20 cellular contexts compared by ENCODE assay signal in the genomic region with DNA sequence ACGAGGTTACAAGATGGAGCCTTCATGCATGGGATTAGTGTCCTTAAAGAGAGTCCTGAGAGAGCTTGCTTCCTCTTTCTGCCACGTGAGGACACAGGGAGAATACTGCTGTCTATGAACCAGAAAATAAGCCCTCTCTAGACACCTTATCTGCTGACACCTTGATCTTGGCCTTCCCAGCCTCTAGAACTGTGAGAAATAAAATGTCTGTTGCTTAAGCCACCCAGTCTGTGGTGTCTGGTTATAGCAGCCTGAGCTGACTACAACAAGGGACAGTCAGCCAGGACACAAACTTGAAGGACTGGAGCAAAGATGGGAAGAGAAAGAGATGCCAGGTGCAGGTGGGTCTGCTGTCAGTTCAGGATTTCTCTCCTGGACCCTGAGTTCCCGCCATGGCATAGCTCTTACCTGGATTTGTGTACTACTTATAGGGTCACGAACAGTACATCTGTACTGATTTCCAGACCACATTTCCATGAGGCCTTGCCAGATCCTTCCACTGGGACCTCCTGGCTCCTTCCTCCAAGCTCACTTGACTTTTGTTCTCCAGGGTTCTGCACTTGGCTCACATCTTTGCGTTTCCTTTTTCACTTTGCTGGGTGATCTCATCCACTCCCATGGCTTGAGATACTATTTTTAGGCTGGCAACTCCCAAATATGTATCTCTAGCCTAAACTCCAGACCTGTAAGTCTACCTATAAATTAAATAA. TPM values are rescaled to one million over a fixed set of nuclear protein-coding genes. Genes with fewer than 3 reads are reported as not detected.
DNase-seq lines count a peak whose midpoint lies in the region; ATAC-seq and TF ChIP-seq lines count a peak whose summit lies in the region.
"Had no signal": no experiment of that assay in that cellular context is flagged by ENCODE, and none has a peak within 500 bp of the region (broad histone marks: within the 10 kb centered on the region; RNA-seq: fewer than 3 reads in every experiment).

No MANE protein-coding gene starts in this region.

- peaks cover 20% of the 10 kb centered on the region for H3K79me1 ChIP-seq in trophoblast cell (ENCODE audit: low read length)

- no TSS peak for BruUV-seq in Calu3 (replicated peaks; lab: Mats Ljungman, UMichigan)

- no CpG with 5 or more reads among the region's 5 CpGs for WGBS in trophoblast cell (ENCODE audit: extremely low coverage, insufficient coverage, insufficient read length)

- peak overlapping the region; percentile 10 for H2BK120ac ChIP-seq in trophoblast cell (ENCODE audit: insufficient read depth, low read length, poor library complexity)

- peaks cover 19 to 31% of the 10 kb centered on the region in 2 experiments for H3K4me1 ChIP-seq in trophoblast cell (ENCODE audit: control insufficient read depth in 1 of 2, insufficient read depth in 2 of 2, low read length in 2 of 2)
- H3K4me1 ChIP-seq: colonic mucosa, HAP-1 had no signal

- H4K91ac ChIP-seq in trophoblast cell (ENCODE audit: low read depth, low read length): peak overlapping the region; percentile 58

- H4K8ac ChIP-seq in trophoblast cell (ENCODE audit: low read depth, low read length): no peak overlapping the region

- TF ChIP-seq CTCF in Calu3 (IDR thresholded peaks at IDR 0.05; ENCODE audit: unreplicated experiment) (no peak), fibroblast of the aortic adventitia (IDR thresholded peaks at IDR 0.05; ENCODE audit: insufficient read depth, low read length) (no peak)

- H3K14ac ChIP-seq in trophoblast cell (ENCODE audit: low read length): peak overlapping the region; percentile 6

- DNase-seq in Calu3 (no peak), SKM-1 (lab: John Stamatoyannopoulos, UW; ENCODE audit: unreplicated experiment) (peak; percentile 14), fibroblast of the aortic adventitia (ENCODE audit: low read depth) (peak; percentile 68), trophoblast cell (no peak), GM19238 (ENCODE audit: insufficient read length, low spot score) (no peak)
- DNase-seq: activated CD4-positive, alpha-beta T cell treated with anti-CD3 and anti-CD28 coated beads for 4 hours; activated naive CD8-positive, alpha-beta T cell treated with anti-CD3 and anti-CD28 coated beads, Interleukin-2, amount 10 ng/mL, durations not matched to agents 7 days and 5 days; activated T-cell treated with anti-CD3 and anti-CD28 coated beads, Interleukin-2, amount 50 U/mL, for 24 hours; colonic mucosa; NCI-H187; NCI-H526 treated with DMSO at 0.1 percent for 48 hours; stimulated activated naive CD4-positive, alpha-beta T cell treated with Interleukin-2 at 50 U/mL for 16 hours had no signal

- no peak overlapping the region for H3K9ac ChIP-seq in trophoblast cell (ENCODE audit: low read length)

- no peaks in the 10 kb centered on the region for H3K27me3 Mint-ChIP-seq in Calu3 (ENCODE audit: unreplicated experiment)

- H3K4ac ChIP-seq in trophoblast cell (ENCODE audit: low read depth, low read length): no peak overlapping the region

- no peak overlapping the region for H4K12ac ChIP-seq in trophoblast cell (ENCODE audit: low read depth, low read length)

- peaks cover 69% of the 10 kb centered on the region for H3K4me1 Mint-ChIP-seq in Calu3 (ENCODE audit: low read depth, unreplicated experiment)
- H3K4me1 Mint-ChIP-seq: activated naive CD8-positive, alpha-beta T cell treated with anti-CD3 and anti-CD28 coated beads, Interleukin-2, amount 10 ng/mL, durations not matched to agents 7 days and 5 days; memory B cell had no signal

- H3K4me2 ChIP-seq in trophoblast cell (ENCODE audit: low read length): no peak overlapping the region
- H3K4me2 ChIP-seq: smooth muscle cell had no signal

- no peak overlapping the region for H2BK5ac ChIP-seq in trophoblast cell (ENCODE audit: low read depth, low read length, poor library complexity)

- peak overlapping the region; percentile 72 for H2BK12ac ChIP-seq in trophoblast cell (ENCODE audit: low read length)

- H3K9me3 Mint-ChIP-seq in Calu3 (ENCODE audit: low read depth, unreplicated experiment): no peaks in the 10 kb centered on the region
- H3K9me3 Mint-ChIP-seq: activated naive CD8-positive, alpha-beta T cell treated with anti-CD3 and anti-CD28 coated beads, Interleukin-2, amount 10 ng/mL, durations not matched to agents 7 days and 5 days; activated T-cell treated with anti-CD3 and anti-CD28 coated beads, Interleukin-2, amount 50 U/mL, for 24 hours had no signal

- H3K36me3 Mint-ChIP-seq in Calu3 (ENCODE audit: insufficient read depth, unreplicated experiment): no peaks in the 10 kb centered on the region
- H3K36me3 Mint-ChIP-seq: activated naive CD8-positive, alpha-beta T cell treated with anti-CD3 and anti-CD28 coated beads, Interleukin-2, amount 10 ng/mL, durations not matched to agents 7 days and 5 days; memory B cell had no signal

- no peak overlapping the region for H2AFZ ChIP-seq in trophoblast cell (ENCODE audit: insufficient read depth, low read length, poor library complexity)

- CTCF ChIA-PET in Calu3 (lab: Charles Lee): interaction anchor here (1.4 kb wide), 1 partner anchor 13 kb away, joined by 6 read pairs; no protein-coding TSS in a partner anchor

- no peak for ATAC-seq in HG03521 (IDR thresholded peaks at IDR 0.05; ENCODE audit: unreplicated experiment)
- ATAC-seq in GM21423 (IDR thresholded peaks at IDR 0.05; ENCODE audit: unreplicated experiment): no peak
- ATAC-seq in GM21526 (IDR thresholded peaks at IDR 0.05; ENCODE audit: low FRiP score, unreplicated experiment): no peak

- H3K27ac ChIP-seq in trophoblast cell (ENCODE audit: low read depth, low read length): no peak overlapping the region
- H3K27ac ChIP-seq: colonic mucosa, neutrophil had no signal

- H3K79me2 ChIP-seq in trophoblast cell (ENCODE audit: control insufficient read depth, insufficient read depth, low read length, poor library complexity): peaks cover 2% of the 10 kb centered on the region

- H3K9me3 ChIP-seq in trophoblast cell (ENCODE audit: insufficient read depth, low read depth, low read length): no peaks in the 10 kb centered on the region
- H3K9me3 ChIP-seq: colonic mucosa, HAP-1, neutrophil had no signal

- no peak overlapping the region for H3K4me3 ChIP-seq in fibroblast of the aortic adventitia (ENCODE audit: low read depth, low read length)
- H3K4me3 ChIP-seq in trophoblast cell (ENCODE audit: low read depth, low read length): no peak overlapping the region
- H3K4me3 ChIP-seq: colonic mucosa, HAP-1, smooth muscle cell had no signal

- H3K4me3 Mint-ChIP-seq in Calu3 (ENCODE audit: low read depth, unreplicated experiment): no peak overlapping the region
- H3K4me3 Mint-ChIP-seq: activated naive CD8-positive, alpha-beta T cell treated with anti-CD3 and anti-CD28 coated beads, Interleukin-2, amount 10 ng/mL, durations not matched to agents 7 days and 5 days; activated T-cell treated with anti-CD3 and anti-CD28 coated beads, Interleukin-2, amount 50 U/mL, for 24 hours; memory B cell had no signal

- H2AK5ac ChIP-seq in trophoblast cell (ENCODE audit: low read length): no peak overlapping the region

- intact Hi-C loops in Calu3 (cut with micrococcal nuclease; ENCODE audit: unreplicated experiment): no loop called here

- H3K27me3 ChIP-seq in trophoblast cell (ENCODE audit: insufficient read depth, low read length): no peaks in the 10 kb centered on the region
- H3K27me3 ChIP-seq: colonic mucosa, neutrophil had no signal

- peak overlapping the region; percentile 9 for H3K27ac Mint-ChIP-seq in Calu3 (ENCODE audit: unreplicated experiment)
- H3K27ac Mint-ChIP-seq: activated naive CD8-positive, alpha-beta T cell treated with anti-CD3 and anti-CD28 coated beads, Interleukin-2, amount 10 ng/mL, durations not matched to agents 7 days and 5 days; activated T-cell treated with anti-CD3 and anti-CD28 coated beads, Interleukin-2, amount 50 U/mL, for 24 hours; memory B cell had no signal

- H3K23ac ChIP-seq in trophoblast cell (ENCODE audit: low read length): no peak overlapping the region

- no peak overlapping the region for H3K18ac ChIP-seq in trophoblast cell (ENCODE audit: low read length)

- no peaks in the 10 kb centered on the region for H3K36me3 ChIP-seq in trophoblast cell (ENCODE audit: control insufficient read depth in 1 of 2, insufficient read depth in 2 of 2, low read length in 2 of 2)
- H3K36me3 ChIP-seq: colonic mucosa, HAP-1, neutrophil had no signal

RNA-seq across cellular contexts. Expression of gene LIFR, which starts 44.8 kb away (rescaled TPM):
- total RNA-seq in Calu3 (2022): 7.6 and 7.9 TPM in 2 replicates
- total RNA-seq in fibroblast of the aortic adventitia (ENCODE audit: low replicate concordance): 38.6 and 45.0 TPM in 2 replicates
- 16.6 and 16.7 TPM in 2 replicates for polyA plus RNA-seq in trophoblast cell (2013)
- total RNA-seq: activated naive CD8-positive, alpha-beta T cell treated with anti-CD3 and anti-CD28 coated beads, Interleukin-2, amount 10 ng/mL, durations not matched to agents 7 days and 5 days; T-helper 1 cell treated with Interleukin-12 subunit alpha and Interleukin-12 subunit beta and Interleukin-4 antibody, amounts not matched to agents 30 ng/mL and 1 ng/mL, for 36 hours had no signal

Comparison
In these comparisons a context has a peak if more than half of its experiments do, and no peak if none do; other contexts are left out.
1. DNase-seq: peak in SKM-1 (single experiment) and fibroblast of the aortic adventitia (single experiment); none in Calu3 (single experiment), trophoblast cell (0 of 2) and GM19238 (single experiment).